ENCODE assay signal across 12 cellular contexts in the genomic region with DNA sequence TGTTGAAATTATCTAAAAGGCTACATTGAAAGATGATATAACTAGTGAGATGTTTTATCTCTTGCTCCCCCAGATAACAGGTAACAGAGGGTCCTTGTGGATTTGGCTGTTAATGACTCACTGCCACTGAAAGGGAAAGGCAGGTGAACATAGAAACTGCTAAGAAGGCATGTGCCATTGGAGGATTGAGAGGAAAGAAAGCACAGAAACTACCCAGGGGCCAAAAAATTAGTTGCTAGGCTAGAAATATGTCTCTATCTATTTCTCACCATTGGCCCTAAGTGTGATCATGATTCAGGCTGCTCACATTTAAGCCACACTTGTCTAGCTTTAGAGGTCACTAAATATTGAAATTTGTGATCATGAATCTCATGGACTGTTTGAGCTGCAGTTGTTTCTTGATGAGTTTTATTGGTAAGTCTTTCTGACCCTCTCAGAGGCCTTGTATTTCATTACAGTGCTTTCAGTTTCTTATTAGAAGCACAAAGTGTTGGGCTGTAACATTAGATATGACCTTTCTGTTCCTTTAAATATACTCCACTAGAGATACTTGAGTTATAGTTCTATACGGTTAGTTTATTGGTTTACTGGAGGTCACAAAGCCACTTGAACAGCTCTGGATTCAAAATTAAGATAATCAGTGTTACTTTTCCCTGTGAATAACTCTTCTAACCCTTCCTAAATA. TPM values are rescaled to one million over a fixed set of nuclear protein-coding genes. Genes with fewer than 3 reads are reported as not detected.
DNase-seq lines count a peak whose midpoint lies in the region; ATAC-seq and TF ChIP-seq lines count a peak whose summit lies in the region.
"Had no signal": no experiment of that assay in that cellular context is flagged by ENCODE, and none has a peak within 500 bp of the region (broad histone marks: within the 10 kb centered on the region; RNA-seq: fewer than 3 reads in every experiment).

No MANE protein-coding gene starts in this region.

- no peaks in the 10 kb centered on the region for H3K9me3 Mint-ChIP-seq in activated CD4-positive, alpha-beta T cell treated with anti-CD3 and anti-CD28 coated beads for 36 hours (ENCODE audit: low read depth)
- no peaks in the 10 kb centered on the region for H3K9me3 Mint-ChIP-seq in naive thymus-derived CD8-positive, alpha-beta T cell

- no peaks in the 10 kb centered on the region for H3K27me3 ChIP-seq in gastrocnemius medialis
- H3K27me3 ChIP-seq: esophagus muscularis mucosa had no signal

- peak overlapping the region; percentile 78 for H3K27ac Mint-ChIP-seq in activated CD4-positive, alpha-beta T cell treated with anti-CD3 and anti-CD28 coated beads for 36 hours
- H3K27ac Mint-ChIP-seq in naive thymus-derived CD8-positive, alpha-beta T cell: peak overlapping the region in 6 of 10 donors; percentile 2 to 69 (median 38)

- H3K4me1 ChIP-seq in gastrocnemius medialis: peaks cover 0 to 8% of the 10 kb centered on the region in 2 donors

- no peak for DNase-seq in activated CD4-positive, alpha-beta T cell treated with anti-CD3 and anti-CD28 coated beads for 36 hours
- DNase-seq in activated CD4-positive, alpha-beta T cell treated with anti-CD3 and anti-CD28 coated beads, Interleukin-2, amount 50 U/mL, for 1 hour: no peak
- no peak for DNase-seq in naive thymus-derived CD8-positive, alpha-beta T cell
- DNase-seq in gastrocnemius medialis (no peak), NCI-H2196 treated with DMSO at 0.1 percent for 48 hours (lab: John Stamatoyannopoulos, UW; ENCODE audit: unreplicated experiment) (no peak), occipital lobe (lab: John Stamatoyannopoulos, UW) (no peak)
- DNase-seq: activated naive CD4-positive, alpha-beta T cell; mesenchymal stem cell; Right ventricle myocardium superior had no signal

- peaks cover 0 to 18% of the 10 kb centered on the region in 2 donors for H3K36me3 ChIP-seq in gastrocnemius medialis

- in situ Hi-C loops in gastrocnemius medialis (cut with MboI; ENCODE audit: low sequenced_read_pairs in 4 of 4): no loop called here

- H3K4me1 Mint-ChIP-seq in activated CD4-positive, alpha-beta T cell treated with anti-CD3 and anti-CD28 coated beads for 36 hours: peaks cover 79% of the 10 kb centered on the region
- peaks cover 15 to 42% (median 38%) of the 10 kb centered on the region in 4 donors for H3K4me1 Mint-ChIP-seq in naive thymus-derived CD8-positive, alpha-beta T cell

- ATAC-seq in activated CD4-positive, alpha-beta T cell treated with anti-CD3 and anti-CD28 coated beads for 36 hours: no peak
- ATAC-seq in GM21717 (IDR thresholded peaks at IDR 0.05; ENCODE audit: unreplicated experiment): peak; percentile 41
- ATAC-seq in HG03354 (IDR thresholded peaks at IDR 0.05; ENCODE audit: poor library complexity, severe bottlenecking, unreplicated experiment): peak; percentile 52
- ATAC-seq in naive thymus-derived CD8-positive, alpha-beta T cell: no peak
- no peak for ATAC-seq in gastrocnemius medialis

- TF ChIP-seq POLR2A in gastrocnemius medialis (IDR thresholded peaks at IDR 0.05): no peak

- CTCF ChIA-PET in activated CD4-positive, alpha-beta T cell treated with anti-CD3 and anti-CD28 coated beads for 36 hours (lab: Charles Lee): interaction anchor here (0.6 to 1.4 kb wide), 5 partner anchors 12 to 169 kb away, joined by 3 to 4 read pairs (median 3); no protein-coding TSS in a partner anchor

- H3K27me3 Mint-ChIP-seq in activated CD4-positive, alpha-beta T cell treated with anti-CD3 and anti-CD28 coated beads for 36 hours: no peaks in the 10 kb centered on the region
- no peaks in the 10 kb centered on the region for H3K27me3 Mint-ChIP-seq in naive thymus-derived CD8-positive, alpha-beta T cell

- H3K27ac ChIP-seq in gastrocnemius medialis: peak overlapping the region in 1 of 4 donors; percentile 49
- H3K27ac ChIP-seq: esophagus muscularis mucosa had no signal

- peaks cover 51% of the 10 kb centered on the region for H3K36me3 Mint-ChIP-seq in activated CD4-positive, alpha-beta T cell treated with anti-CD3 and anti-CD28 coated beads for 36 hours (ENCODE audit: low read depth)
- H3K36me3 Mint-ChIP-seq in naive thymus-derived CD8-positive, alpha-beta T cell: peaks cover 0 to 50% (median 30%) of the 10 kb centered on the region in 3 donors

- peak overlapping the region; percentile 16 for H3K4me3 Mint-ChIP-seq in activated CD4-positive, alpha-beta T cell treated with anti-CD3 and anti-CD28 coated beads for 36 hours
- no peak overlapping the region for H3K4me3 Mint-ChIP-seq in naive thymus-derived CD8-positive, alpha-beta T cell

- H3K4me3 ChIP-seq in gastrocnemius medialis: no peak overlapping the region
- H3K4me3 ChIP-seq: esophagus muscularis mucosa had no signal

- H3K9me3 ChIP-seq in gastrocnemius medialis: no peaks in the 10 kb centered on the region
- H3K9me3 ChIP-seq: esophagus muscularis mucosa had no signal

- intact Hi-C loops in activated CD4-positive, alpha-beta T cell treated with anti-CD3 and anti-CD28 coated beads for 36 hours (cut with DNase I, micrococcal nuclease): loop anchor here in 1 of 2 experiments (10.0 kb wide), 1 partner anchor 350 kb away; no protein-coding TSS in a partner anchor
- intact Hi-C loops in gastrocnemius medialis (cut with DNase I; ENCODE audit: low total_unique reads): no loop called here

- POLR2A ChIA-PET in activated CD4-positive, alpha-beta T cell treated with anti-CD3 and anti-CD28 coated beads for 36 hours (lab: Charles Lee): interaction anchor here (1.0 to 1.2 kb wide), 2 partner anchors 13 to 47 kb away, joined by 3 to 4 read pairs; no protein-coding TSS in a partner anchor
- POLR2A ChIA-PET in naive thymus-derived CD8-positive, alpha-beta T cell (lab: Charles Lee): interaction anchor here (1.0 kb wide), 1 partner anchor 24 kb away, joined by 3 read pairs; no protein-coding TSS in a partner anchor

- no peak for TF ChIP-seq CTCF in gastrocnemius medialis (IDR thresholded peaks at IDR 0.05 in 4 of 5, conservative IDR thresholded peaks at IDR 0.05 in 1 of 5)

RNA-seq across cellular contexts. Expression of gene NAB1, which starts 26.2 kb away (rescaled TPM):
- total RNA-seq in activated CD4-positive, alpha-beta T cell treated with anti-CD3 and anti-CD28 coated beads for 36 hours: 10 to 100 TPM; 41.4 to 43.6 TPM
- total RNA-seq in naive thymus-derived CD8-positive, alpha-beta T cell: 10 to 100 TPM; 20.1 to 24.3 TPM
- polyA plus RNA-seq in naive thymus-derived CD8-positive, alpha-beta T cell: 1 to 10 TPM; 2.7 to 4.3 (median 3.7) TPM
- 10 to 100 TPM in 2 of 4 donors, 1 to 10 TPM in 2; 4.9 to 11.0 (median 9.2) TPM for total RNA-seq in gastrocnemius medialis
- 54.0 TPM for total RNA-seq in occipital lobe

Comparison
In these comparisons a context has a peak if more than half of its experiments do, and no peak if none do; other contexts are left out.
1. ATAC-seq: peak in GM21717 (single experiment) and HG03354 (single experiment); none in activated CD4-positive, alpha-beta T cell treated with anti-CD3 and anti-CD28 coated beads for 36 hours (single experiment), naive thymus-derived CD8-positive, alpha-beta T cell (0 of 2) and gastrocnemius medialis (0 of 2).